Comparison of ENCODE assay signal across 8 cellular contexts in the genomic region with DNA sequence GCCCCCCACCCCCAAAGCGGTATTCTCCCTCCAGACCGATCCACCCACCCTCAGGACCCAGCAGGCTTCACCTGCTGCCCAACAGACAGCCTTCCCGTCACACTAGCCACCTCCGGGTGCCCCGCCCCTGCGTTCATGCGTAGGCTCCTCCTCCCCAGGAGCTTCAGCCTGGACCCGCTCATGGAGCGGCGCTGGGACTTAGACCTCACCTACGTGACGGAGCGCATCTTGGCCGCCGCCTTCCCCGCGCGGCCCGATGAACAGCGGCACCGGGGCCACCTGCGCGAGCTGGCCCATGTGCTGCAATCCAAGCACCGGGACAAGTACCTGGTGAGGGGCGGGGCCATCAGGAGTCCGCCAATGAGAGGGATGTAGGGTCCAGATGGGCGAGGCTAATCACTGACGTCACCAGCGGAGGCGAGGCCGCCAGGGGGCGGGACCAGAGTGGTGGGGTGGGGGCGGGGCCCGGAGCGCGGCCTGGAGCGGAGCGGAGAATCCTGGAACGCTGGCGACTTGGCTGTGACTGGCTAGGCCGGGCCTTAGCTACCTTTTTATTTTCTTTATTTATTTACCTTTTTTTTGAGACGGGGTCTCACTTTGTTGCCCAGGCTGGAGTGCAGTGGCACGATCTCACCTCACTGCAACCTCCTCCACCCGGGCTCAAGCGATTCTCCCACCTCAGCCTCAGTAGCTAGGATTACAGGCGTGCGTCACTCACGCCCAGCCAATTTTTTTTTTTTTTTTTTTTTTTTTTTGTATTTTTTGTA. TPM values are rescaled to one million over a fixed set of nuclear protein-coding genes. Genes with fewer than 3 reads are reported as not detected.
DNase-seq lines count a peak whose midpoint lies in the region; ATAC-seq, FAIRE-seq and TF ChIP-seq lines count a peak whose summit lies in the region.

No MANE protein-coding gene starts in this region.

- DNase-seq in D721Med (ENCODE audit: insufficient read length, low spot score) (peak; percentile 90), OCI-M1 (lab: John Stamatoyannopoulos, UW) (peak; percentile 92), fibroblast of peridontal ligament (ENCODE audit: extremely low read depth) (peak; percentile 80), natural killer cell (peak; percentile 86)
- DNase-seq in stimulated activated naive B cell treated with anti-CD40 and anti-IgM and Interleukin-4, amounts not matched to agents 10 μg/mL and 1 μg/mL and 100 μg/mL, for 72 hours: peak; percentile 88

- peak overlapping the region; percentile 49 to 96 (median 95) for H3K27ac Mint-ChIP-seq in IgD-negative memory B cell
- H3K27ac Mint-ChIP-seq in activated T-helper 17 cell treated with anti-CD3 and anti-CD28 coated beads, Interleukin-2, amount 50 U/mL, for 72 hours: peak overlapping the region; percentile 89
- H3K27ac Mint-ChIP-seq in natural killer cell: peak overlapping the region; percentile 80 to 93
- peak overlapping the region; percentile 98 for H3K27ac Mint-ChIP-seq in stimulated activated naive B cell treated with anti-CD40 and anti-IgM and Interleukin-4, amounts not matched to agents 10 μg/mL and 1 μg/mL and 100 μg/mL, for 72 hours

- ATAC-seq in GM21447 (IDR thresholded peaks at IDR 0.05; ENCODE audit: unreplicated experiment): peak; percentile 91
- peak; percentile 96 for ATAC-seq in activated T-helper 17 cell treated with anti-CD3 and anti-CD28 coated beads, Interleukin-2, amount 50 U/mL, for 72 hours (replicated peaks)
- peak; percentile 96 to 97 (median 96) for ATAC-seq in natural killer cell
- ATAC-seq in stimulated activated naive B cell treated with anti-CD40 and anti-IgM and Interleukin-4, amounts not matched to agents 10 μg/mL and 1 μg/mL and 100 μg/mL, for 72 hours (replicated peaks): peak; percentile 93 to 96

- peaks cover 0 to 10% (median 6%) of the 10 kb centered on the region in 3 donors for H3K4me1 Mint-ChIP-seq in IgD-negative memory B cell
- peaks cover 4% of the 10 kb centered on the region for H3K4me1 Mint-ChIP-seq in activated T-helper 17 cell treated with anti-CD3 and anti-CD28 coated beads, Interleukin-2, amount 50 U/mL, for 72 hours
- H3K4me1 Mint-ChIP-seq in natural killer cell: peaks cover 18 to 21% of the 10 kb centered on the region in 2 donors
- peaks cover 16 to 20% of the 10 kb centered on the region in 2 donors for H3K4me1 Mint-ChIP-seq in stimulated activated naive B cell treated with anti-CD40 and anti-IgM and Interleukin-4, amounts not matched to agents 10 μg/mL and 1 μg/mL and 100 μg/mL, for 72 hours

- TF ChIP-seq CTCF in D721Med (IDR thresholded peaks at IDR 0.05; ENCODE audit: insufficient read depth, missing control alignments) (no peak), natural killer cell (IDR thresholded peaks at IDR 0.05) (no peak)

- intact Hi-C loops in natural killer cell (cut with micrococcal nuclease): no loop called here

- FAIRE-seq in D721Med (lab: Jason Lieb, UNC): no peak

- peak overlapping the region; percentile 82 to 99 (median 96) for H3K4me3 Mint-ChIP-seq in IgD-negative memory B cell
- peak overlapping the region; percentile 96 for H3K4me3 Mint-ChIP-seq in activated T-helper 17 cell treated with anti-CD3 and anti-CD28 coated beads, Interleukin-2, amount 50 U/mL, for 72 hours
- peak overlapping the region; percentile 94 for H3K4me3 Mint-ChIP-seq in natural killer cell
- H3K4me3 Mint-ChIP-seq in stimulated activated naive B cell treated with anti-CD40 and anti-IgM and Interleukin-4, amounts not matched to agents 10 μg/mL and 1 μg/mL and 100 μg/mL, for 72 hours: peak overlapping the region; percentile 98 to 99

- H3K9me3 Mint-ChIP-seq in IgD-negative memory B cell (no peaks in the 10 kb centered on the region), natural killer cell (no peaks in the 10 kb centered on the region)
- H3K9me3 Mint-ChIP-seq in activated T-helper 17 cell treated with anti-CD3 and anti-CD28 coated beads, Interleukin-2, amount 50 U/mL, for 72 hours: no peaks in the 10 kb centered on the region
- no peaks in the 10 kb centered on the region for H3K9me3 Mint-ChIP-seq in stimulated activated naive B cell treated with anti-CD40 and anti-IgM and Interleukin-4, amounts not matched to agents 10 μg/mL and 1 μg/mL and 100 μg/mL, for 72 hours

- no peaks in the 10 kb centered on the region for H3K36me3 Mint-ChIP-seq in IgD-negative memory B cell
- no peaks in the 10 kb centered on the region for H3K36me3 Mint-ChIP-seq in activated T-helper 17 cell treated with anti-CD3 and anti-CD28 coated beads, Interleukin-2, amount 50 U/mL, for 72 hours (ENCODE audit: low read depth)
- no peaks in the 10 kb centered on the region for H3K36me3 Mint-ChIP-seq in natural killer cell
- H3K36me3 Mint-ChIP-seq in stimulated activated naive B cell treated with anti-CD40 and anti-IgM and Interleukin-4, amounts not matched to agents 10 μg/mL and 1 μg/mL and 100 μg/mL, for 72 hours: peaks cover 0 to 3% of the 10 kb centered on the region in 2 donors

- no peaks in the 10 kb centered on the region for H3K27me3 Mint-ChIP-seq in IgD-negative memory B cell
- no peaks in the 10 kb centered on the region for H3K27me3 Mint-ChIP-seq in activated T-helper 17 cell treated with anti-CD3 and anti-CD28 coated beads, Interleukin-2, amount 50 U/mL, for 72 hours
- H3K27me3 Mint-ChIP-seq in natural killer cell (ENCODE audit: low read depth in 2 of 2): no peaks in the 10 kb centered on the region
- peaks cover 3 to 6% of the 10 kb centered on the region in 2 donors for H3K27me3 Mint-ChIP-seq in stimulated activated naive B cell treated with anti-CD40 and anti-IgM and Interleukin-4, amounts not matched to agents 10 μg/mL and 1 μg/mL and 100 μg/mL, for 72 hours

RNA-seq across cellular contexts. Expression of gene TNS2, which starts 4.4 kb away (rescaled TPM):
- not detected for polyA plus RNA-seq in IgD-negative memory B cell
- 1 to 10 TPM in 1 of 2 donors, under 1 TPM in 1; 0.69 to 4.6 TPM for total RNA-seq in activated T-helper 17 cell treated with anti-CD3 and anti-CD28 coated beads, Interleukin-2, amount 50 U/mL, for 72 hours
- total RNA-seq in natural killer cell: 1 to 10 TPM in 2 of 3 donors, under 1 TPM in 1; 0.95 to 1.8 (median 1.0) TPM

RNA-seq across cellular contexts. Expression of gene SPRYD3, which starts 24.9 kb away (rescaled TPM):
- polyA plus RNA-seq in IgD-negative memory B cell: 30.4 TPM
- total RNA-seq in activated T-helper 17 cell treated with anti-CD3 and anti-CD28 coated beads, Interleukin-2, amount 50 U/mL, for 72 hours: 10 to 100 TPM; 25.4 to 28.8 TPM
- 10 to 100 TPM; 32.6 to 48.0 (median 42.6) TPM for total RNA-seq in natural killer cell

RNA-seq across cellular contexts. Expression of gene IGFBP6, which starts 43.2 kb away (rescaled TPM):
- 1.0 TPM for polyA plus RNA-seq in IgD-negative memory B cell
- 1 to 10 TPM in 1 of 2 donors, under 1 TPM in 1; 0.45 to 6.0 TPM for total RNA-seq in activated T-helper 17 cell treated with anti-CD3 and anti-CD28 coated beads, Interleukin-2, amount 50 U/mL, for 72 hours
- total RNA-seq in natural killer cell: under 1 TPM in 1 of 3 donors, not detected in 2; 0.61 TPM

RNA-seq across cellular contexts. Expression of gene EIF4B, which starts 48.0 kb away (rescaled TPM):
- polyA plus RNA-seq in IgD-negative memory B cell: 104 TPM
- total RNA-seq in activated T-helper 17 cell treated with anti-CD3 and anti-CD28 coated beads, Interleukin-2, amount 50 U/mL, for 72 hours: 100 to 1,000 TPM; 536 to 964 TPM
- 100 to 1,000 TPM; 505 to 537 (median 518) TPM for total RNA-seq in natural killer cell

RNA-seq across cellular contexts. Expression of gene SOAT2, which starts 49.0 kb away (rescaled TPM):
- polyA plus RNA-seq in IgD-negative memory B cell: not detected
- total RNA-seq in activated T-helper 17 cell treated with anti-CD3 and anti-CD28 coated beads, Interleukin-2, amount 50 U/mL, for 72 hours: 1 to 10 TPM in 1 of 2 donors, under 1 TPM in 1; 0.28 to 1.1 TPM
- not detected for total RNA-seq in natural killer cell

Comparison
In these comparisons a context has a peak if more than half of its experiments do, and no peak if none do; other contexts are left out.
1. Peak in every context shown above with its lines: DNase-seq and ATAC-seq.